14 cellular contexts compared by ENCODE assay signal in the genomic region with DNA sequence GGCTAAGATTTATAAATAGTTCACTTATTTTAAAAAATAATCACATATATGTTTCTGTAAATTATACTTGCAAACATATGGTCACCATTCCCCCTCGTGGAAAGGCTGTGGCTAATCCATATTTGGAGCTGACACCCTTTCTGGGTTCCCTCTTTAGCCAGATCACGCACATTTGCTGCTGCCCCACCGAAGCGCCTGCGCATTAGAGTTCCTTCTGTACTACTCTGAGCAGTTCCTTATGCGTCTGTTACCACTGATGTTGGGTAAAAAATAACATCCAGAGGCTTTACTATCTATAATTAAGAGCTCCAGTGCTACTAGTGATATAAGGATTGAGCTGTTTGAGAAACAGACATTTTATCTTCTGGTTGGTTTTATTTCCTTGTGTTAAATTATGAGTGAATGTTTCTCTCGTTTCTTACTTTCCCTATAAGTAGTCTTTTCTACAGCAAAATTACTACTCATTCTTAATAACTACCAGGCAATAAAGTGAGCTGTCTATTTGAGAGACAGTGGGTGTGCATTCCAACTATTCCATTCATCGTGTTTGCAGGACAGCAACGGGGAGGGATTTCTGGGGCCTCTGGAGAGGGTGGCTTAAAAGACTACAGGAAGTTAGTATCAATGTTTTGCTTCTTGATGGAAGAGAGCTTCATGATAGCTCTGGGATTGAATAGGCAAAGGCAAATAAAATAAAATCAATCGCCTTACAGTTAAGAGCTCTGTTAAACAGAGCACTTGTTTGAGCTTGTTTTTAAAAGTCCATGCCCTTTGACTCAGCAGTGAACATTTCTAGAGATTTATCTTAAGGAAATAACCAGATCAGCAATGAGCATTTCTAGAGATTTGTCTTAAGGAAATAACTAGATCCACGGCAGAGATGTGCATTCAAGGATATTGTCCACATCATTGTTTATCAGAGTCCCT.
DNase-seq lines count a peak whose midpoint lies in the region; ATAC-seq, FAIRE-seq and TF ChIP-seq lines count a peak whose summit lies in the region.
"Had no signal": no experiment of that assay in that cellular context is flagged by ENCODE, and none has a peak within 500 bp of the region (broad histone marks: within the 10 kb centered on the region; RNA-seq: fewer than 3 reads in every experiment).

No MANE protein-coding gene starts in this region.

- no peak for TF ChIP-seq RAD21 in H1 (IDR thresholded peaks at IDR 0.05 in 1 of 2, conservative IDR thresholded peaks at IDR 0.05 in 1 of 2; ENCODE audit: low read depth in 2 of 2, low read length in 2 of 2)

- H3F3A ChIP-seq in neural progenitor cell (ENCODE audit: low read depth), result no peaks in the 10 kb centered on the region

- H3K18ac ChIP-seq in H1 (ENCODE audit: extremely low read depth, low read length), result no peak overlapping the region

- H3K14ac ChIP-seq in H1 (ENCODE audit: insufficient read length), result no peak overlapping the region

- H3K23me2 ChIP-seq in H1 (ENCODE audit: low read depth, low read length), result no peaks in the 10 kb centered on the region

- H3K23ac ChIP-seq in H1 (ENCODE audit: insufficient read length), result no peak overlapping the region

- H3K36me3 ChIP-seq in H1 (ENCODE audit: control insufficient read depth in 2 of 4, insufficient read depth in 4 of 4, low read length in 3 of 4) (no peaks in the 10 kb centered on the region), neural progenitor cell (no peaks in the 10 kb centered on the region), HAP-1 (replicated peaks) (no peaks in the 10 kb centered on the region)
- H3K36me3 ChIP-seq: sigmoid colon had no signal

- no peak overlapping the region for H2BK12ac ChIP-seq in H1 (ENCODE audit: low read depth, low read length)

- H2AFZ ChIP-seq in H1 (ENCODE audit: low read length) (peak overlapping the region; percentile 81; the same call in 1 of the 2 replicates), neural progenitor cell (replicated peaks) (peak overlapping the region; percentile 91)

- ATAC-seq in HG02852 (IDR thresholded peaks at IDR 0.05; ENCODE audit: unreplicated experiment), result no peak
- ATAC-seq: CD8-positive, alpha-beta T cell had no signal

- H3K4me1 Mint-ChIP-seq in neural progenitor cell, result peaks cover 12% of the 10 kb centered on the region
- H3K4me1 Mint-ChIP-seq in activated T-helper 2 cell treated with anti-CD3 and anti-CD28 coated beads, Interferon-gamma antibody, Interleukin-2, Interleukin-4, amounts not matched to agents 10 μg/mL and 5 μg/mL and 100 μg/mL, durations not matched to agents 14 hours and 24 hours and 36 hours (ENCODE audit: low read depth), result peaks cover 1% of the 10 kb centered on the region

- TF ChIP-seq POLR2A in H1 (IDR thresholded peaks at IDR 0.05; ENCODE audit: control extremely low read depth in 1 of 2, low read depth in 2 of 2, low read length in 2 of 2), result no peak

- H3K4me3 ChIP-seq in H1 (ENCODE audit: extremely low read depth in 1 of 4, insufficient read depth in 2 of 4, low read depth in 3 of 4, low read length in 4 of 4) (no peak overlapping the region), neural progenitor cell (no peak overlapping the region), HAP-1 (no peak overlapping the region)
- H3K4me3 ChIP-seq: sigmoid colon had no signal

- intact Hi-C loops in activated T-helper 2 cell treated with anti-CD3 and anti-CD28 coated beads, Interferon-gamma antibody, Interleukin-2, Interleukin-4, amounts not matched to agents 10 μg/mL and 5 μg/mL and 100 μg/mL, durations not matched to agents 14 hours and 24 hours and 36 hours (cut with micrococcal nuclease), result loop anchor here (10.0 kb wide), 1 partner anchor 171 kb away; no protein-coding TSS in a partner anchor

- H4K91ac ChIP-seq in H1 (replicated peaks; ENCODE audit: insufficient read length, low read length), result no peak overlapping the region

- no peak overlapping the region for H3K4me2 ChIP-seq in H1 (ENCODE audit: insufficient read depth in 1 of 2, low read depth in 2 of 2, low read length in 2 of 2)
- H3K4me2 ChIP-seq in neural progenitor cell, result no peak overlapping the region

- CTCF ChIA-PET in H1 (lab: Charles Lee; ENCODE audit: partially characterized antibody), result interaction anchor here (0.6 to 3.8 kb wide), 46 partner anchors 9 to 609 kb away, joined by 3 to 31 read pairs (median 4); no protein-coding TSS in a partner anchor

- H2BK120ac ChIP-seq in H1 (replicated peaks; ENCODE audit: low read depth, low read length), result no peak overlapping the region

- H3K27ac ChIP-seq in H1 (ENCODE audit: low read depth, low read length), result no peak overlapping the region
- H3K27ac ChIP-seq in neural progenitor cell, result no peak overlapping the region
- H3K27ac ChIP-seq: sigmoid colon had no signal

- H3K79me2 ChIP-seq in H1 (ENCODE audit: control insufficient read depth in 1 of 2, insufficient read depth in 2 of 2, low read length in 2 of 2), result no peaks in the 10 kb centered on the region
- no peaks in the 10 kb centered on the region for H3K79me2 ChIP-seq in neural progenitor cell (ENCODE audit: low read depth)

- H3K9me3 ChIP-seq in H1 (ENCODE audit: insufficient read depth in 2 of 2, low read depth in 1 of 2, low read length in 1 of 2) (no peaks in the 10 kb centered on the region), neural progenitor cell (ENCODE audit: low read depth) (no peaks in the 10 kb centered on the region), HAP-1 (no peaks in the 10 kb centered on the region)
- H3K9me3 ChIP-seq: sigmoid colon had no signal

- no peak overlapping the region for H4K5ac ChIP-seq in H1 (ENCODE audit: insufficient read length, low read depth, low read length)

- no peak for TF ChIP-seq EP300 in H1 (IDR thresholded peaks at IDR 0.05; ENCODE audit: borderline replicate concordance in 1 of 2, low read depth in 2 of 2, low read length in 2 of 2)

- H4K8ac ChIP-seq in H1 (ENCODE audit: extremely low read depth, insufficient read depth, low read length), result no peak overlapping the region

- H2BK20ac ChIP-seq in H1 (ENCODE audit: low read length), result no peak overlapping the region

- TF ChIP-seq CTCF in H1 (IDR thresholded peaks at IDR 0.05; ENCODE audit: control extremely low read depth in 1 of 3, insufficient read depth in 1 of 3, low read depth in 1 of 3, low read length in 3 of 3), result no peak
- TF ChIP-seq CTCF in neural progenitor cell (IDR thresholded peaks at IDR 0.05), result no peak

- no peak overlapping the region for H3K27ac Mint-ChIP-seq in neural progenitor cell
- H3K27ac Mint-ChIP-seq in activated T-helper 2 cell treated with anti-CD3 and anti-CD28 coated beads, Interferon-gamma antibody, Interleukin-2, Interleukin-4, amounts not matched to agents 10 μg/mL and 5 μg/mL and 100 μg/mL, durations not matched to agents 14 hours and 24 hours and 36 hours, result no peak overlapping the region
- H3K27ac Mint-ChIP-seq: CD8-positive, alpha-beta T cell; H9 had no signal

- H3K27me3 ChIP-seq in H1 (replicated peaks in 1 of 4; ENCODE audit: control insufficient read depth in 3 of 4, extremely low read depth in 1 of 4, insufficient read depth in 3 of 4, low read length in 3 of 4) (no peaks in the 10 kb centered on the region), neural progenitor cell (no peaks in the 10 kb centered on the region), HAP-1 (ENCODE audit: low read depth) (no peaks in the 10 kb centered on the region)
- H3K27me3 ChIP-seq: sigmoid colon had no signal

- no peak overlapping the region for H3K4me3 Mint-ChIP-seq in neural progenitor cell
- H3K4me3 Mint-ChIP-seq in activated T-helper 2 cell treated with anti-CD3 and anti-CD28 coated beads, Interferon-gamma antibody, Interleukin-2, Interleukin-4, amounts not matched to agents 10 μg/mL and 5 μg/mL and 100 μg/mL, durations not matched to agents 14 hours and 24 hours and 36 hours (ENCODE audit: low read depth), result no peak overlapping the region
- H3K4me3 Mint-ChIP-seq: CD8-positive, alpha-beta T cell; H9 had no signal

- 87% methylated on average over 11 of the region's 11 CpGs; no CpG with 5 or more reads in 1 of the 2 experiments for WGBS in H1 (ENCODE audit: extremely low coverage in 1 of 2, insufficient coverage in 1 of 2, insufficient read length in 1 of 2, insufficient replicate concordance in 2 of 2, low coverage in 1 of 2, low lambda C conversion rate in 2 of 2, missing lambda C conversion rate in 1 of 2), 2 experiments

- H2BK15ac ChIP-seq in H1 (ENCODE audit: low read length), result no peak overlapping the region

- no peak overlapping the region for H2AK5ac ChIP-seq in H1 (ENCODE audit: low read depth, low read length)

- POLR2A ChIA-PET in H1 (lab: Charles Lee; ENCODE audit: partially characterized antibody), result no interaction called here

- DNase-seq in DMS153 treated with DMSO at 0.1 percent for 48 hours (lab: John Stamatoyannopoulos, UW; ENCODE audit: unreplicated experiment) (peak; percentile 54), NOMO-1 (lab: John Stamatoyannopoulos, UW; ENCODE audit: unreplicated experiment in 2 of 2) (peak; percentile 66 to 77), H1 (ENCODE audit: low read depth in 1 of 2, low spot score in 2 of 2) (no peak), neural progenitor cell (ENCODE audit: low spot score) (no peak), NCI-H187 treated with DMSO at 0.1 percent for 48 hours (lab: John Stamatoyannopoulos, UW) (no peak), HAP-1 (ENCODE audit: low spot score in 2 of 2) (no peak)
- no peak for DNase-seq in activated T-helper 2 cell treated with anti-CD3 and anti-CD28 coated beads, Interferon-gamma antibody, Interleukin-2, Interleukin-4, amounts not matched to agents 10 μg/mL and 5 μg/mL and 100 μg/mL, durations not matched to agents 14 hours and 24 hours and 36 hours (ENCODE audit: low spot score)
- DNase-seq: cerebellar nuclear complex, NCI-H1048, NCI-H526 treated with DMSO at 0.1 percent for 48 hours had no signal

- H3K36me3 Mint-ChIP-seq in neural progenitor cell, result no peaks in the 10 kb centered on the region
- H3K36me3 Mint-ChIP-seq in activated T-helper 2 cell treated with anti-CD3 and anti-CD28 coated beads, Interferon-gamma antibody, Interleukin-2, Interleukin-4, amounts not matched to agents 10 μg/mL and 5 μg/mL and 100 μg/mL, durations not matched to agents 14 hours and 24 hours and 36 hours (ENCODE audit: low read depth), result no peaks in the 10 kb centered on the region
- H3K36me3 Mint-ChIP-seq: CD8-positive, alpha-beta T cell had no signal

- H3K9ac ChIP-seq in H1 (replicated peaks in 1 of 4; ENCODE audit: extremely low read depth in 1 of 4, low read depth in 3 of 4, low read length in 3 of 4) (no peak overlapping the region), neural progenitor cell (no peak overlapping the region)

- H3K79me1 ChIP-seq in H1 (ENCODE audit: low read depth, low read length), result no peaks in the 10 kb centered on the region

- FAIRE-seq in H1 (lab: Jason Lieb, UNC), result no peak

- H2BK5ac ChIP-seq in H1 (ENCODE audit: low read depth, low read length), result no peak overlapping the region

- H3K4me1 ChIP-seq in H1 (replicated peaks in 1 of 4; ENCODE audit: control insufficient read depth in 3 of 4, insufficient read depth in 4 of 4, low read length in 3 of 4) (peaks cover 0 to 6% (median 2%) of the 10 kb centered on the region in 4 experiments; a peak in 3 of 7 replicates), neural progenitor cell (no peaks in the 10 kb centered on the region), HAP-1 (no peaks in the 10 kb centered on the region)

- no peaks in the 10 kb centered on the region for H3K9me3 Mint-ChIP-seq in neural progenitor cell
- H3K9me3 Mint-ChIP-seq in activated T-helper 2 cell treated with anti-CD3 and anti-CD28 coated beads, Interferon-gamma antibody, Interleukin-2, Interleukin-4, amounts not matched to agents 10 μg/mL and 5 μg/mL and 100 μg/mL, durations not matched to agents 14 hours and 24 hours and 36 hours, result no peaks in the 10 kb centered on the region
- H3K9me3 Mint-ChIP-seq: CD8-positive, alpha-beta T cell; H9 had no signal

- H3K56ac ChIP-seq in H1 (replicated peaks; ENCODE audit: insufficient read length, low read depth, low read length), result no peak overlapping the region

- H4K20me1 ChIP-seq in H1 (replicated peaks in 1 of 2; ENCODE audit: control insufficient read depth in 1 of 2, insufficient read depth in 2 of 2, low read length in 2 of 2), result no peaks in the 10 kb centered on the region
- H4K20me1 ChIP-seq in neural progenitor cell (ENCODE audit: low read depth), result no peaks in the 10 kb centered on the region

- peaks cover 4% of the 10 kb centered on the region for H3K27me3 Mint-ChIP-seq in neural progenitor cell (ENCODE audit: insufficient read depth, low read depth)
- H3K27me3 Mint-ChIP-seq in activated T-helper 2 cell treated with anti-CD3 and anti-CD28 coated beads, Interferon-gamma antibody, Interleukin-2, Interleukin-4, amounts not matched to agents 10 μg/mL and 5 μg/mL and 100 μg/mL, durations not matched to agents 14 hours and 24 hours and 36 hours (ENCODE audit: low read depth), result no peaks in the 10 kb centered on the region

- no peak overlapping the region for H3K4ac ChIP-seq in H1 (replicated peaks; ENCODE audit: insufficient read length, low read depth, low read length)

- in situ Hi-C loops in HAP-1 (cut with MboI; ENCODE audit: low sequenced_read_pairs), result no loop called here

Comparison
In these comparisons a context has a peak if more than half of its experiments do, and no peak if none do; other contexts are left out.
1. DNase-seq: peak in DMS153 treated with DMSO at 0.1 percent for 48 hours (single experiment) and NOMO-1 (2 of 2); none in H1 (0 of 2), neural progenitor cell (single experiment), NCI-H187 treated with DMSO at 0.1 percent for 48 hours (single experiment), activated T-helper 2 cell treated with anti-CD3 and anti-CD28 coated beads, Interferon-gamma antibody, Interleukin-2, Interleukin-4, amounts not matched to agents 10 μg/mL and 5 μg/mL and 100 μg/mL, durations not matched to agents 14 hours and 24 hours and 36 hours (single experiment) and HAP-1 (0 of 2).